Comparison of ENCODE assay signal across 29 cellular contexts in the genomic region with DNA sequence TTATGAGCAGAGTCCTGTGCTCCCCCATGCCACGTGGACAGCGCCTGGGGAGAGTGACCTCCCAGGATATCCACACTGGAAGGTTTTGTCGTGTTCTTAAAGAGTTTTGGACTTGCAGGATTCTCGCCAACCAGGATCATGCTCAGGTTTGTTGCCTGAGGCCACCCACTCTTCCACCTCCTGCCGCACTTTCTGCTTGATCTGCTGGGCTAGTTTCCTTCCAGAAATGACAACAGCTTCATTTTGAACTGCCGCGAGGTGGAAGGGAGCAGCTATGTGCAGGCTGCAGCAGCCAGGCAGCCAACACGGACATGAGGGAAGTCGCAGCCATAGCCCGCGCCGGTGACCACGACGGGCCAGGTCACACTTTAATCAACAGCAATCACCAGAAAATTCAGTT.
"Had no signal": no experiment of that assay in that cellular context is flagged by ENCODE, and none has a peak within 500 bp of the region (broad histone marks: within the 10 kb centered on the region; RNA-seq: fewer than 3 reads in every experiment).

No MANE protein-coding gene starts in this region.

- H3K4me2 ChIP-seq: KMS-11, SK-N-SH had no signal

- H3K27me3 ChIP-seq: ascending aorta, SJSA1 had no signal

- H3K9me3 ChIP-seq: ascending aorta, SJSA1, SK-N-SH had no signal

- H3K36me3 ChIP-seq: ascending aorta, SJSA1 had no signal

- H3K27ac ChIP-seq: ascending aorta, KMS-11, SJSA1 had no signal

- FAIRE-seq: TTC549 had no signal

- DNase-seq: activated CD4-positive, alpha-beta T cell treated with anti-CD3 and anti-CD28 coated beads, Interleukin-2, amount 10 ng/mL, durations not matched to agents 24 days and 14 days; activated CD4-positive, alpha-beta T cell treated with anti-CD3 and anti-CD28 coated beads, Interleukin-2, amount 50 U/mL, for 4 hours; activated CD8-positive, alpha-beta T cell treated with anti-CD3 and anti-CD28 coated beads for 36 hours; activated effector memory CD4-positive, alpha-beta T cell treated with anti-CD3 and anti-CD28 coated beads, Interleukin-2, amount 50 U/mL, for 16 hours; activated naive CD4-positive, alpha-beta T cell; activated naive CD4-positive, alpha-beta T cell treated with anti-CD3 and anti-CD28 coated beads, Interleukin-2, amount 50 U/mL, for 16 hours; activated naive CD8-positive, alpha-beta T cell treated with anti-CD3 and anti-CD28 coated beads for 36 hours; activated T-cell treated with anti-CD3 and anti-CD28 coated beads, Interleukin-2, amount 50 U/mL, for 1 hour; activated T-cell treated with anti-CD3 and anti-CD28 coated beads, Interleukin-2, amount 50 U/mL, for 72 hours; amygdala; NCI-H1092 treated with DMSO at 0.1 percent for 48 hours; NCI-H1417; NCI-H146; NCI-H187; NCI-H2029 treated with DMSO at 0.1 percent for 48 hours; NCI-H2107; NCI-H2171; NCI-H446; NCI-H510A treated with DMSO at 0.1 percent for 48 hours; NCI-H69; NCI-H82; SHP77; SK-N-SH had no signal

- H3K4me3 ChIP-seq: ascending aorta, SJSA1 had no signal

- ATAC-seq: activated CD8-positive, alpha-beta T cell treated with anti-CD3 and anti-CD28 coated beads for 36 hours; activated T-cell treated with anti-CD3 and anti-CD28 coated beads, Interleukin-2, amount 50 U/mL, for 72 hours; activated T-helper 17 cell treated with anti-CD3 and anti-CD28 coated beads, Interleukin-2, amount 50 U/mL, for 72 hours; Panc1 had no signal

- H3K9ac ChIP-seq: KMS-11, SK-N-SH had no signal

- H3K4me1 ChIP-seq: ascending aorta, SJSA1 had no signal
